ENCODE assay signal across 13 cellular contexts in genomic region chr3:33664195-33664594, GRCh38. TPM values are rescaled to one million over a fixed set of nuclear protein-coding genes. Genes with fewer than 3 reads are reported as not detected.
A peak's percentile ranks its signal among the peaks of the same experiment; 100 is the strongest.
DNase-seq lines count a peak whose midpoint lies in the region; TF ChIP-seq lines count a peak whose summit lies in the region.
"Had no signal": no experiment of that assay in that cellular context is flagged by ENCODE, and none has a peak within 500 bp of the region (broad histone marks: within the 10 kb centered on the region; RNA-seq: fewer than 3 reads in every experiment).

No MANE protein-coding gene starts in this region.

- H3K27me3 ChIP-seq in adipocyte (replicated peaks; ENCODE audit: control insufficient read depth, insufficient read depth, low read length) (no peaks in the 10 kb centered on the region), neural progenitor cell (no peaks in the 10 kb centered on the region)

- H3K27me3 Mint-ChIP-seq in neural progenitor cell (ENCODE audit: insufficient read depth, low read depth): no peaks in the 10 kb centered on the region

- H2AFZ ChIP-seq in neural progenitor cell (replicated peaks): no peak overlapping the region

- H3K4me1 ChIP-seq in adipocyte (ENCODE audit: control insufficient read depth, insufficient read depth, low read length) (peaks cover 38% of the 10 kb centered on the region), neural progenitor cell (peaks cover 21% of the 10 kb centered on the region)
- H3K4me1 ChIP-seq: Caco-2 had no signal

- DNase-seq in CD1c-positive myeloid dendritic cell (ENCODE audit: extremely low spot score) (peak; percentile 82), LHCN-M2 (ENCODE audit: low read depth) (peak; percentile 83), adipocyte (ENCODE audit: low read depth) (peak; percentile 84), kidney tubule cell (ENCODE audit: low spot score) (peak; percentile 15), neural progenitor cell (ENCODE audit: low spot score) (no peak), LoVo (ENCODE audit: low spot score) (no peak), RPMI8226 (no peak)
- DNase-seq in activated naive CD4-positive, alpha-beta T cell treated with Interleukin-2 at 50 U/mL for 16 hours: no peak
- DNase-seq: Caco-2; effector memory CD4-positive, alpha-beta T cell; kidney; NCI-H510A; T1000 had no signal

- no peak overlapping the region for H3K27ac Mint-ChIP-seq in neural progenitor cell

- peaks cover 29% of the 10 kb centered on the region for H3K4me1 Mint-ChIP-seq in neural progenitor cell

- no peaks in the 10 kb centered on the region for H3K9me3 Mint-ChIP-seq in neural progenitor cell

- no peak overlapping the region for H3K4me2 ChIP-seq in neural progenitor cell

- peaks cover 5% of the 10 kb centered on the region for H3K36me3 ChIP-seq in adipocyte (ENCODE audit: control insufficient read depth, insufficient read depth, low read length, severe bottlenecking)
- H3K36me3 ChIP-seq in neural progenitor cell: no peaks in the 10 kb centered on the region

- H3K9me3 ChIP-seq in adipocyte (ENCODE audit: control insufficient read depth, low read length): no peaks in the 10 kb centered on the region
- H3K9me3 ChIP-seq in neural progenitor cell (ENCODE audit: low read depth): no peaks in the 10 kb centered on the region
- H3K9me3 ChIP-seq: Caco-2 had no signal

- peaks cover 8% of the 10 kb centered on the region for H3K36me3 Mint-ChIP-seq in neural progenitor cell

- no peak for TF ChIP-seq CTCF in neural progenitor cell (IDR thresholded peaks at IDR 0.05)

- H3K9ac ChIP-seq in adipocyte (ENCODE audit: low read length) (peak overlapping the region; percentile 31), neural progenitor cell (no peak overlapping the region)

- H3K27ac ChIP-seq in neural progenitor cell: no peak overlapping the region

- peak overlapping the region; percentile 58 for H3K4me3 ChIP-seq in adipocyte (ENCODE audit: low read length)
- no peak overlapping the region for H3K4me3 ChIP-seq in neural progenitor cell

- H3K4me3 Mint-ChIP-seq in neural progenitor cell: no peak overlapping the region

- no peaks in the 10 kb centered on the region for H4K20me1 ChIP-seq in neural progenitor cell (ENCODE audit: low read depth)

- peaks cover 12% of the 10 kb centered on the region for H3K79me2 ChIP-seq in neural progenitor cell (ENCODE audit: low read depth)

- peaks cover 21% of the 10 kb centered on the region for H3F3A ChIP-seq in neural progenitor cell (ENCODE audit: low read depth)

RNA-seq across cellular contexts. Expression of gene CLASP2, which starts 53.9 kb away (rescaled TPM):
- total RNA-seq in LHCN-M2 (2014; rRNA removed) (52.0 and 66.8 TPM in 2 replicates), neural progenitor cell (ENCODE audit: low replicate concordance) (63.9 and 125 TPM in 2 replicates)
- polyA plus RNA-seq in LHCN-M2 (2012): 10.5 TPM

Comparison
In these comparisons a context has a peak if more than half of its experiments do, and no peak if none do; other contexts are left out.
1. DNase-seq: peak in CD1c-positive myeloid dendritic cell (single experiment), LHCN-M2 (single experiment), adipocyte (single experiment) and kidney tubule cell (single experiment); none in activated naive CD4-positive, alpha-beta T cell treated with Interleukin-2 at 50 U/mL for 16 hours (single experiment), neural progenitor cell (single experiment), LoVo (single experiment) and RPMI8226 (single experiment).